In genomic region chr13:86813198-86813597, GRCh38 we compare ENCODE assay signal across 24 cellular contexts.
DNase-seq lines count a peak whose midpoint lies in the region; ATAC-seq lines count a peak whose summit lies in the region.
"Had no signal": no experiment of that assay in that cellular context is flagged by ENCODE, and none has a peak within 500 bp of the region (broad histone marks: within the 10 kb centered on the region; RNA-seq: fewer than 3 reads in every experiment).

No MANE protein-coding gene starts in this region.

- H3K9me3 Mint-ChIP-seq in stimulated activated memory B cell treated with anti-CD40 and anti-IgM and Interleukin-4, amounts not matched to agents 10 μg/mL and 1 μg/mL and 100 μg/mL, for 72 hours: peaks cover 5% of the 10 kb centered on the region
- H3K9me3 Mint-ChIP-seq: T-helper 1 cell treated with Interleukin-12 subunit alpha and Interleukin-12 subunit beta and Interleukin-4 antibody, amounts not matched to agents 30 μg/mL and 1 μg/mL, for 36 hours had no signal

- H3K36me3 Mint-ChIP-seq in stimulated activated memory B cell treated with anti-CD40 and anti-IgM and Interleukin-4, amounts not matched to agents 10 μg/mL and 1 μg/mL and 100 μg/mL, for 72 hours: no peaks in the 10 kb centered on the region

- no peak overlapping the region for H3K4me3 Mint-ChIP-seq in stimulated activated memory B cell treated with anti-CD40 and anti-IgM and Interleukin-4, amounts not matched to agents 10 μg/mL and 1 μg/mL and 100 μg/mL, for 72 hours
- H3K4me3 Mint-ChIP-seq: T-helper 1 cell treated with Interleukin-12 subunit alpha and Interleukin-12 subunit beta and Interleukin-4 antibody, amounts not matched to agents 30 μg/mL and 1 μg/mL, for 36 hours had no signal

- peak; percentile 56 for DNase-seq in NCI-H748 (lab: John Stamatoyannopoulos, UW; ENCODE audit: unreplicated experiment)
- DNase-seq in NCI-H748 treated with DMSO at 0.1 percent for 48 hours (lab: John Stamatoyannopoulos, UW): no peak
- peak; percentile 13 for DNase-seq in NCI-H510A treated with DMSO at 0.1 percent for 48 hours (lab: John Stamatoyannopoulos, UW)
- peak; percentile 40 for DNase-seq in SHP77 treated with DMSO at 0.1 percent for 48 hours (lab: John Stamatoyannopoulos, UW)
- DNase-seq in myocyte (ENCODE audit: low read depth): peak; percentile 44
- DNase-seq in DMS153 (lab: John Stamatoyannopoulos, UW): no peak
- DNase-seq: 8988T, ACHN, DMS79, EL, GDM1, GM23248, HCEC 1CT, NCI-H1048, NCI-H1694, NCI-H2081, NCI-H446 treated with DMSO at 0.1 percent for 48 hours, SIG-M5, SW 1271, T-helper 9 cell had no signal

- H3K27me3 Mint-ChIP-seq in stimulated activated memory B cell treated with anti-CD40 and anti-IgM and Interleukin-4, amounts not matched to agents 10 μg/mL and 1 μg/mL and 100 μg/mL, for 72 hours: no peaks in the 10 kb centered on the region

- no peak for ATAC-seq in stimulated activated memory B cell treated with anti-CD40 and anti-IgM and Interleukin-4, amounts not matched to agents 10 μg/mL and 1 μg/mL and 100 μg/mL, for 72 hours
- no peak for ATAC-seq in HG03354 (IDR thresholded peaks at IDR 0.05; ENCODE audit: poor library complexity, severe bottlenecking, unreplicated experiment)
- ATAC-seq: Panc1 had no signal

- H3K4me1 Mint-ChIP-seq in stimulated activated memory B cell treated with anti-CD40 and anti-IgM and Interleukin-4, amounts not matched to agents 10 μg/mL and 1 μg/mL and 100 μg/mL, for 72 hours: no peaks in the 10 kb centered on the region

- no peak overlapping the region for H3K27ac Mint-ChIP-seq in stimulated activated memory B cell treated with anti-CD40 and anti-IgM and Interleukin-4, amounts not matched to agents 10 μg/mL and 1 μg/mL and 100 μg/mL, for 72 hours
- H3K27ac Mint-ChIP-seq: T-helper 1 cell treated with Interleukin-12 subunit alpha and Interleukin-12 subunit beta and Interleukin-4 antibody, amounts not matched to agents 30 μg/mL and 1 μg/mL, for 36 hours had no signal

Comparison
In these comparisons a context has a peak if more than half of its experiments do, and no peak if none do; other contexts are left out.
1. DNase-seq: peak in NCI-H748 (single experiment), NCI-H510A treated with DMSO at 0.1 percent for 48 hours (single experiment), SHP77 treated with DMSO at 0.1 percent for 48 hours (single experiment) and myocyte (single experiment); none in NCI-H748 treated with DMSO at 0.1 percent for 48 hours (single experiment) and DMS153 (single experiment).